19 cellular contexts compared by ENCODE assay signal in the genomic region with DNA sequence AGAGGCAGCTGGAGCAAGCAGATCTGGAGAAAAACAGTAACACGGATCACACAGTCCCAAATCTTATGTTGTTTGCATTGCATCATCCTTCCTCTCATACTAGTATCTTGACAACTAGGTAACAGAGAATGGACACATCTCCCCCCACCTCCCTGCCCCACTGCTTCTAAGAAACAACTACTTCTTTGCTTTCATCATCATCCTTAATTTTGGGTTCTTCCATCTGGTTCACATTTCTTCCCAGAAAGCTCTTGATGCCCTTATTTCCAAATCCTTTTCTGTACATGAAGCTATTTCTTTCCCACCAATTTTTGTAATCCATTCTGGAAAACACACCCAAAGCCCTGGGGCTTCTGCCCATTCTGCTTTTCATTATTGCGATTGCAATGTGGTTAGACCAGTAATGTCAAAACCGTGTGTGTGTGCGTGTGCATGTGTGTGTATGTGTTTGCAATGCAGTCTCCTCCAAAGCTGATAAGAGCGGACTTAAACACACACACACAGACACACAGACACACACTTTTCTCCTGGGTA.
DNase-seq lines count a peak whose midpoint lies in the region; ATAC-seq and TF ChIP-seq lines count a peak whose summit lies in the region.
"Had no signal": no experiment of that assay in that cellular context is flagged by ENCODE, and none has a peak within 500 bp of the region (broad histone marks: within the 10 kb centered on the region; RNA-seq: fewer than 3 reads in every experiment).

No MANE protein-coding gene starts in this region.

- no peaks in the 10 kb centered on the region for H3K27me3 ChIP-seq in transverse colon

- H3K4me1 ChIP-seq in transverse colon = no peaks in the 10 kb centered on the region
- H3K4me1 ChIP-seq: HAP-1 had no signal

- H3K9me3 Mint-ChIP-seq in nephron progenitor cell = peaks cover 4% of the 10 kb centered on the region
- H3K9me3 Mint-ChIP-seq: activated CD4-positive, alpha-beta memory T cell treated with anti-CD3 and anti-CD28 coated beads, Interleukin-2, amount 10 ng/mL, durations not matched to agents 7 days and 5 days; activated naive CD4-positive, alpha-beta T cell treated with anti-CD3 and anti-CD28 coated beads, Interleukin-2, amount 50 U/mL, for 24 hours; activated T-cell treated with anti-CD3 and anti-CD28 coated beads, Interleukin-2, amount 50 U/mL, for 4 hours had no signal

- H3K27me3 Mint-ChIP-seq in nephron progenitor cell (ENCODE audit: low read depth, poor library complexity) = peaks cover 3% of the 10 kb centered on the region
- H3K27me3 Mint-ChIP-seq: activated naive CD4-positive, alpha-beta T cell treated with anti-CD3 and anti-CD28 coated beads, Interleukin-2, amount 50 U/mL, for 24 hours had no signal

- H3K36me3 ChIP-seq in SK-N-MC (ENCODE audit: insufficient read depth, low read length) (no peaks in the 10 kb centered on the region), transverse colon (no peaks in the 10 kb centered on the region)
- H3K36me3 ChIP-seq: HAP-1 had no signal

- no peak overlapping the region for H3K4me3 Mint-ChIP-seq in nephron progenitor cell
- H3K4me3 Mint-ChIP-seq: activated CD4-positive, alpha-beta memory T cell treated with anti-CD3 and anti-CD28 coated beads, Interleukin-2, amount 10 ng/mL, durations not matched to agents 7 days and 5 days; activated naive CD4-positive, alpha-beta T cell treated with anti-CD3 and anti-CD28 coated beads, Interleukin-2, amount 50 U/mL, for 24 hours; activated T-cell treated with anti-CD3 and anti-CD28 coated beads, Interleukin-2, amount 50 U/mL, for 4 hours had no signal

- H3K36me3 Mint-ChIP-seq in nephron progenitor cell (ENCODE audit: low read depth) = no peaks in the 10 kb centered on the region
- H3K36me3 Mint-ChIP-seq: activated naive CD4-positive, alpha-beta T cell treated with anti-CD3 and anti-CD28 coated beads, Interleukin-2, amount 50 U/mL, for 24 hours had no signal

- in situ Hi-C loops in transverse colon (cut with MboI; ENCODE audit: low pct_ligation_motif_present in 1 of 4, low pct_unique_long_range_greater_than_20kb in 1 of 4, low sequenced_read_pairs in 3 of 4) = no loop called here

- no peak for TF ChIP-seq CTCF in fibroblast of pulmonary artery (IDR thresholded peaks at IDR 0.05; ENCODE audit: low read length, missing control alignments)
- TF ChIP-seq CTCF in transverse colon (IDR thresholded peaks at IDR 0.05) = no peak
- no peak for TF ChIP-seq CTCF in nephron progenitor cell (IDR thresholded peaks at IDR 0.05)

- ATAC-seq in sciatic nerve = peak; percentile 90
- ATAC-seq: activated T-cell treated with anti-CD3 and anti-CD28 coated beads, Interleukin-2, amount 50 U/mL, for 4 hours; left ventricle myocardium superior had no signal

- H3K4me1 Mint-ChIP-seq in nephron progenitor cell = no peaks in the 10 kb centered on the region
- H3K4me1 Mint-ChIP-seq: activated CD4-positive, alpha-beta memory T cell treated with anti-CD3 and anti-CD28 coated beads, Interleukin-2, amount 10 ng/mL, durations not matched to agents 7 days and 5 days; activated naive CD4-positive, alpha-beta T cell treated with anti-CD3 and anti-CD28 coated beads, Interleukin-2, amount 50 U/mL, for 24 hours had no signal

- no peak overlapping the region for H3K27ac Mint-ChIP-seq in nephron progenitor cell
- H3K27ac Mint-ChIP-seq: activated CD4-positive, alpha-beta memory T cell treated with anti-CD3 and anti-CD28 coated beads, Interleukin-2, amount 10 ng/mL, durations not matched to agents 7 days and 5 days; activated naive CD4-positive, alpha-beta T cell treated with anti-CD3 and anti-CD28 coated beads, Interleukin-2, amount 50 U/mL, for 24 hours had no signal

- H3K9me3 ChIP-seq in SK-N-MC (ENCODE audit: low read depth, low read length) = no peaks in the 10 kb centered on the region
- no peaks in the 10 kb centered on the region for H3K9me3 ChIP-seq in transverse colon
- H3K9me3 ChIP-seq: HAP-1 had no signal

- no peak for TF ChIP-seq EP300 in transverse colon (IDR thresholded peaks at IDR 0.05; ENCODE audit: low read depth)

- H3K9ac ChIP-seq in SK-N-MC (ENCODE audit: insufficient read length) = no peak overlapping the region

- TF ChIP-seq POLR2A in transverse colon (IDR thresholded peaks at IDR 0.05) = no peak

- intact Hi-C loops in sciatic nerve (cut with DNase I) = no loop called here
- intact Hi-C loops in transverse colon (cut with DNase I; ENCODE audit: low total_unique reads) = no loop called here

- H3K4me3 ChIP-seq in SK-N-MC (no peak overlapping the region), fibroblast of pulmonary artery (replicated peaks; ENCODE audit: low read depth, low read length) (no peak overlapping the region), transverse colon (no peak overlapping the region)
- H3K4me3 ChIP-seq: HAP-1 had no signal

- no peak overlapping the region for H3K27ac ChIP-seq in SK-N-MC
- H3K27ac ChIP-seq in transverse colon = no peak overlapping the region
- H3K27ac ChIP-seq: RWPE1 had no signal

- 71 to 84% methylated on average over 1 to 5 of the region's 5 CpGs for WGBS in transverse colon (ENCODE audit: low coverage in 1 of 2), 2 donors

- DNase-seq in EH (ENCODE audit: low read depth) = peak; percentile 25
- DNase-seq in SK-N-MC (ENCODE audit: low read depth, low spot score) = peak; percentile 40
- DNase-seq in fibroblast of pulmonary artery (ENCODE audit: low read depth) = peak; percentile 2
- peak; percentile 58 for DNase-seq in sciatic nerve (ENCODE audit: low spot score)
- no peak for DNase-seq in SKM-1 treated with dmso at 0.1 percent for 144 hours (lab: John Stamatoyannopoulos, UW; ENCODE audit: unreplicated experiment)
- DNase-seq in transverse colon = no peak
- DNase-seq in nephron progenitor cell = no peak
- DNase-seq: activated CD4-positive, alpha-beta memory T cell treated with anti-CD3 and anti-CD28 coated beads, Interleukin-2, amount 10 ng/mL, durations not matched to agents 7 days and 5 days; activated T-cell treated with anti-CD3 and anti-CD28 coated beads, Interleukin-2, amount 50 U/mL, for 4 hours; Calu3; Kasumi-1; left ventricle myocardium superior; NCI-H1417 treated with DMSO at 0.1 percent for 48 hours; NCI-H2227 treated with DMSO at 0.1 percent for 48 hours; occipital lobe; stimulated activated CD4-positive, alpha-beta T cell treated with anti-CD3 and anti-CD28 coated beads, Interleukin-4, amount 100 ng/mL, for 1 hour had no signal

Comparison
In these comparisons a context has a peak if more than half of its experiments do, and no peak if none do; other contexts are left out.
1. DNase-seq: peak in EH (single experiment), SK-N-MC (single experiment), fibroblast of pulmonary artery (single experiment) and sciatic nerve (single experiment); none in SKM-1 treated with dmso at 0.1 percent for 144 hours (single experiment), transverse colon (single experiment) and nephron progenitor cell (single experiment).